In genomic region chr17:22469941-22470340, GRCh38 we compare ENCODE assay signal across 30 cellular contexts.
"Had no signal": no experiment of that assay in that cellular context is flagged by ENCODE, and none has a peak within 500 bp of the region (broad histone marks: within the 10 kb centered on the region; RNA-seq: fewer than 3 reads in every experiment).

No MANE protein-coding gene starts in this region.

- H3K36me3 ChIP-seq: ascending aorta, cardiac muscle cell had no signal

- DNase-seq: activated B cell treated with CpG ODN at 0.5 μM for 24 hours; activated CD4-positive, alpha-beta memory T cell treated with anti-CD3 and anti-CD28 coated beads for 36 hours; activated CD4-positive, alpha-beta T cell treated with anti-CD3 and anti-CD28 coated beads for 4 hours; activated CD4-positive, alpha-beta T cell treated with anti-CD3 and anti-CD28 coated beads, Interleukin-2, amount 10 ng/mL, durations not matched to agents 24 days and 14 days; activated CD4-positive, alpha-beta T cell treated with anti-CD3 and anti-CD28 coated beads, Interleukin-2, amount 50 U/mL, for 1 hour; activated CD4-positive, alpha-beta T cell treated with anti-CD3 and anti-CD28 coated beads, Interleukin-2, amount 50 U/mL, for 4 hours; activated CD4-positive, CD25-positive, alpha-beta regulatory T cell treated with anti-CD3 and anti-CD28 coated beads, Interleukin-2, amount 50 U/mL, for 72 hours; activated CD8-positive, alpha-beta memory T cell treated with anti-CD3 and anti-CD28 coated beads for 24 hours; activated CD8-positive, alpha-beta memory T cell treated with anti-CD3 and anti-CD28 coated beads, Interleukin-2, amount 10 ng/mL, durations not matched to agents 7 days and 5 days; activated CD8-positive, alpha-beta memory T cell treated with anti-CD3 and anti-CD28 coated beads, Interleukin-2, amount 50 U/mL, for 48 hours; activated CD8-positive, alpha-beta T cell treated with anti-CD3 and anti-CD28 coated beads for 36 hours; activated effector memory CD4-positive, alpha-beta T cell treated with Interleukin-2 at 50 U/mL for 16 hours; activated gamma-delta T cell; activated naive CD4-positive, alpha-beta T cell treated with anti-CD3 and anti-CD28 coated beads, Interleukin-2, amount 10 ng/mL, durations not matched to agents 7 days and 5 days; activated naive CD4-positive, alpha-beta T cell treated with Interleukin-2 at 50 U/mL for 16 hours; activated naive CD8-positive, alpha-beta T cell treated with anti-CD3 and anti-CD28 coated beads, Interleukin-2, amount 10 ng/mL, durations not matched to agents 7 days and 5 days; activated naive CD8-positive, alpha-beta T cell treated with anti-CD3 and anti-CD28 coated beads, Interleukin-2, amount 50 U/mL, for 24 hours; activated T-cell treated with anti-CD3 and anti-CD28 coated beads, Interleukin-2, amount 50 U/mL, for 24 hours; activated T-cell treated with anti-CD3 and anti-CD28 coated beads, Interleukin-2, amount 50 U/mL, for 48 hours; amygdala; anterior cingulate cortex; caudate nucleus; cerebellar nuclear complex; T-helper 1 cell; T-helper 2 cell; T-helper 9 cell had no signal

- H3K27me3 ChIP-seq: ascending aorta, cardiac muscle cell had no signal

- H3K27ac ChIP-seq: ascending aorta, cardiac muscle cell, VCaP had no signal

- H3K4me3 ChIP-seq: ascending aorta, cardiac muscle cell had no signal

- H3K9me3 ChIP-seq: ascending aorta had no signal

- FAIRE-seq: TTC549 had no signal

- H3K4me1 ChIP-seq: ascending aorta had no signal
